Comparison of ENCODE assay signal across 22 cellular contexts in genomic region chr10:95531041-95531809, GRCh38. TPM values are rescaled to one million over a fixed set of nuclear protein-coding genes. Genes with fewer than 3 reads are reported as not detected.
DNase-seq lines count a peak whose midpoint lies in the region; ATAC-seq, FAIRE-seq and TF ChIP-seq lines count a peak whose summit lies in the region.
"Had no signal": no experiment of that assay in that cellular context is flagged by ENCODE, and none has a peak within 500 bp of the region (broad histone marks: within the 10 kb centered on the region; RNA-seq: fewer than 3 reads in every experiment).

No MANE protein-coding gene starts in this region.

- DNase-seq in cardiac muscle cell (ENCODE audit: low read depth in 1 of 2, low spot score in 1 of 2) (no peak), Right ventricle myocardium inferior (ENCODE audit: missing footprints) (no peak), transverse colon (no peak), ureter (ENCODE audit: low spot score) (no peak), H54 (ENCODE audit: insufficient read length, low spot score) (no peak), NCI-H345 treated with DMSO at 0.1 percent for 48 hours (lab: John Stamatoyannopoulos, UW; ENCODE audit: unreplicated experiment) (no peak)
- DNase-seq: activated CD8-positive, alpha-beta memory T cell treated with anti-CD3 and anti-CD28 coated beads, Interleukin-2, amount 50 U/mL, for 4 hours; activated effector memory CD4-positive, alpha-beta T cell treated with Interleukin-2 at 50 U/mL for 16 hours; activated naive CD8-positive, alpha-beta T cell treated with anti-CD3 and anti-CD28 coated beads, Interleukin-2, amount 50 U/mL, for 24 hours; brain microvascular endothelial cell; NCI-H1092 treated with DMSO at 0.1 percent for 48 hours; NCI-H2107; NCI-H524; pancreas; stimulated activated CD4-positive, alpha-beta T cell treated with anti-CD3 and anti-CD28 coated beads, Interleukin-1b, Interleukin-23, amount 100 ng/mL, for 48 hours; stimulated activated naive B cell treated with anti-CD40 and anti-IgM and Interleukin-4, amounts not matched to agents 10 μg/mL and 1 μg/mL and 100 μg/mL, for 72 hours; SW 1271 had no signal

- no peak for TF ChIP-seq POLR2A in transverse colon (IDR thresholded peaks at IDR 0.05)
- no peak for TF ChIP-seq POLR2A in H54 (IDR thresholded peaks at IDR 0.05; ENCODE audit: low read depth, low read length)

- TF ChIP-seq EP300 in transverse colon (IDR thresholded peaks at IDR 0.05; ENCODE audit: low read depth): no peak

- TF ChIP-seq CTCF in cardiac muscle cell (IDR thresholded peaks at IDR 0.05; ENCODE audit: low read depth, low read length) (no peak), transverse colon (IDR thresholded peaks at IDR 0.05) (no peak)

- H3K27ac ChIP-seq in cardiac muscle cell: peak overlapping the region; percentile 6
- peak overlapping the region; percentile 19 for H3K27ac ChIP-seq in cingulate gyrus (ENCODE audit: low read depth, low read length)
- peak overlapping the region; percentile 95 for H3K27ac ChIP-seq in muscle layer of colon (ENCODE audit: low read depth, low read length)
- peak overlapping the region; percentile 74 to 94 (median 83) for H3K27ac ChIP-seq in transverse colon
- H3K27ac ChIP-seq: brain microvascular endothelial cell, pancreas had no signal

- peak overlapping the region; percentile 26 for H3K9ac ChIP-seq in muscle layer of colon (ENCODE audit: low read length)

- no peak for FAIRE-seq in H54 (lab: Jason Lieb, UNC)
- FAIRE-seq: D721Med, endometrium, GM18507, pancreas had no signal

- no peaks in the 10 kb centered on the region for H3K9me3 ChIP-seq in cardiac muscle cell (ENCODE audit: low read depth)
- no peaks in the 10 kb centered on the region for H3K9me3 ChIP-seq in muscle layer of colon (ENCODE audit: low read length)
- H3K9me3 ChIP-seq in transverse colon: no peaks in the 10 kb centered on the region
- H3K9me3 ChIP-seq: pancreas had no signal

- H3K27me3 ChIP-seq in cardiac muscle cell (no peaks in the 10 kb centered on the region), muscle layer of colon (ENCODE audit: control insufficient read depth in 1 of 2, insufficient read depth in 2 of 2, low read length in 2 of 2) (no peaks in the 10 kb centered on the region), transverse colon (no peaks in the 10 kb centered on the region)
- H3K27me3 ChIP-seq: brain microvascular endothelial cell, pancreas had no signal

- no peaks in the 10 kb centered on the region for H3K36me3 ChIP-seq in cardiac muscle cell
- H3K36me3 ChIP-seq in muscle layer of colon (ENCODE audit: insufficient read depth, low read length): peaks cover 6% of the 10 kb centered on the region
- no peaks in the 10 kb centered on the region for H3K36me3 ChIP-seq in transverse colon
- H3K36me3 ChIP-seq: brain microvascular endothelial cell, pancreas had no signal

- peaks cover 31% of the 10 kb centered on the region for H3K4me1 ChIP-seq in cardiac muscle cell (ENCODE audit: low read depth)
- peaks cover 83% of the 10 kb centered on the region for H3K4me1 ChIP-seq in muscle layer of colon (ENCODE audit: insufficient read depth, low read length)
- H3K4me1 ChIP-seq in transverse colon: peaks cover 16 to 65% (median 32%) of the 10 kb centered on the region in 4 donors

- ATAC-seq in Right ventricle myocardium inferior: no peak
- ATAC-seq: activated naive CD8-positive, alpha-beta T cell treated with anti-CD3 and anti-CD28 coated beads, Interleukin-2, amount 50 U/mL, for 24 hours; pancreas had no signal

- intact Hi-C loops in Right ventricle myocardium inferior (cut with DNase I): no loop called here
- intact Hi-C loops in transverse colon (cut with DNase I; ENCODE audit: low total_unique reads): no loop called here

- in situ Hi-C loops in transverse colon (cut with MboI; ENCODE audit: low pct_ligation_motif_present in 1 of 4, low pct_unique_long_range_greater_than_20kb in 1 of 4, low sequenced_read_pairs in 3 of 4): no loop called here

- H3K4me3 ChIP-seq in cardiac muscle cell (no peak overlapping the region), muscle layer of colon (ENCODE audit: low read depth in 1 of 2, low read length in 2 of 2) (no peak overlapping the region), transverse colon (no peak overlapping the region)
- H3K4me3 ChIP-seq: pancreas had no signal

- 77 to 78% methylated on average over 5 to 13 of the region's 13 CpGs for WGBS in transverse colon (ENCODE audit: low coverage in 1 of 2), 2 donors

RNA-seq across cellular contexts. Expression of gene SORBS1, which starts 29.9 kb away (rescaled TPM):
- total RNA-seq in cardiac muscle cell (14.9 and 20.6 TPM in 2 replicates), Right ventricle myocardium inferior (666 TPM), transverse colon (100 to 1,000 TPM in 3 of 4 donors, 10 to 100 TPM in 1; 92.2 to 308 (median 150) TPM), ureter (347 TPM)
- 11.0 and 12.8 TPM in 2 replicates for polyA plus RNA-seq in cardiac muscle cell

Comparison
In these comparisons a context has a peak if more than half of its experiments do, and no peak if none do; other contexts are left out.
1. H3K27ac ChIP-seq: peak in every context shown above with its lines; median percentile 95 in muscle layer of colon; 83 in transverse colon; 19 in cingulate gyrus; 6 in cardiac muscle cell.